18 cellular contexts compared by ENCODE assay signal in the genomic region with DNA sequence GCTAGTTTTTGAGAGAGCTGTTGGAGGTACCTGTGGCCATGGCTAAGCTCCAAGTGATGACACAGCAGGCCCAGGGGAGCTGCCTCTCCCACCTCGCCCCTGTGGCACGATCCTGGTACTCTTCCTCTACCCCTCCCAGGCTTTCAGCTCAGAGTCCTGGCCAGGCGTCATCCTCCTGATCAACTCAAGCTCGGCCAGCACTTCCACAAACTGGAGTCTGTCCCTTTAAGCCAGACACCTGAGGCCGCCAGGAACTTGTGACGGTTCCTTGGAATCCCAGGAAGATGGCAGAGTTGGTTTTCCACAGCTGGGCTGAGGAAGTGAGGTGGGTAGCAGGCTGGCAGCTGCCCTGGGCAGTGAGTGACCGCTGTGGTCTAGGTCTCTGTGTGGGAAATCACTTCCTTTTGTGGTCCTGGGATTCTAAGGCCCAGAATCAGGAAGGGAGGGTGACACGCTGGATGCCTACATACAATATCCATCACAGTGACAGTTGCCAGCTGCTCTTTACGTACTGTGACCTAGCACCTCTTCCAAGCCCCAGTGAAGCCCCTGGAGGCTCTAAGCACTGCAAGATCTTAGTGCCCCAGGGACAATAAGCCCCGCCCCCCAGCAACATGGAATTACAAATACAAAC. TPM values are rescaled to one million over a fixed set of nuclear protein-coding genes. Genes with fewer than 3 reads are reported as not detected.
DNase-seq lines count a peak whose midpoint lies in the region; FAIRE-seq and TF ChIP-seq lines count a peak whose summit lies in the region.
"Had no signal": no experiment of that assay in that cellular context is flagged by ENCODE, and none has a peak within 500 bp of the region (broad histone marks: within the 10 kb centered on the region; RNA-seq: fewer than 3 reads in every experiment).

No MANE protein-coding gene starts in this region.

- no peaks in the 10 kb centered on the region for H3K27me3 Mint-ChIP-seq in osteocyte (ENCODE audit: unreplicated experiment)

- H3K4me3 ChIP-seq in bronchial epithelial cell (ENCODE audit: low read depth, low read length) (no peak overlapping the region), tibial nerve (no peak overlapping the region)

- no peaks in the 10 kb centered on the region for H3K9me3 Mint-ChIP-seq in osteocyte (ENCODE audit: unreplicated experiment)
- H3K9me3 Mint-ChIP-seq: activated CD4-positive, alpha-beta memory T cell treated with anti-CD3 and anti-CD28 coated beads for 36 hours; brain; naive B cell; stimulated activated naive CD8-positive, alpha-beta T cell treated with anti-CD3 and anti-CD28 coated beads, Interleukin-15, amount 100 ng/mL, for 72 hours had no signal

- no peak for TF ChIP-seq EP300 in tibial nerve (IDR thresholded peaks at IDR 0.05)

- no peak for TF ChIP-seq CTCF in bronchial epithelial cell (IDR thresholded peaks at IDR 0.05; ENCODE audit: insufficient read depth, low read length, severe bottlenecking)
- no peak for TF ChIP-seq CTCF in osteocyte (IDR thresholded peaks at IDR 0.05)
- no peak for TF ChIP-seq CTCF in tibial nerve (IDR thresholded peaks at IDR 0.05)

- H3K27ac Mint-ChIP-seq in osteocyte (ENCODE audit: unreplicated experiment) = peak overlapping the region; percentile 9
- H3K27ac Mint-ChIP-seq: activated CD4-positive, alpha-beta memory T cell treated with anti-CD3 and anti-CD28 coated beads for 36 hours had no signal

- H3K4me1 ChIP-seq in tibial nerve = peaks cover 0 to 16% (median 7%) of the 10 kb centered on the region in 4 donors

- no peak for FAIRE-seq in bronchial epithelial cell (lab: Jason Lieb, UNC)
- FAIRE-seq: kidney had no signal

- DNase-seq in ELF-1 (ENCODE audit: low read depth, low spot score) = peak; percentile 47
- DNase-seq in MV-4-11 (lab: John Stamatoyannopoulos, UW) = peak; percentile 42
- peak; percentile 73 for DNase-seq in bronchial epithelial cell (ENCODE audit: low read depth)
- no peak for DNase-seq in osteocyte (ENCODE audit: extremely low spot score, unreplicated experiment)
- no peak for DNase-seq in effector CD4-positive, alpha-beta T cell
- DNase-seq in tibial nerve (ENCODE audit: low spot score in 2 of 2) = no peak
- DNase-seq in T1000 (lab: John Stamatoyannopoulos, UW) = no peak
- DNase-seq: activated CD4-positive, alpha-beta memory T cell treated with anti-CD3 and anti-CD28 coated beads for 36 hours; activated gamma-delta T cell treated with Interleukin-2 at 50 U/mL for 16 hours; COR-L47; glutamatergic neuron; kidney; naive B cell; NCI-H1930; stimulated activated naive CD8-positive, alpha-beta T cell treated with anti-CD3 and anti-CD28 coated beads, Interleukin-15, amount 100 ng/mL, for 72 hours had no signal

- no peak overlapping the region for H3K27ac ChIP-seq in tibial nerve

- no peak overlapping the region for H3K4me3 Mint-ChIP-seq in osteocyte (ENCODE audit: unreplicated experiment)
- H3K4me3 Mint-ChIP-seq: activated CD4-positive, alpha-beta memory T cell treated with anti-CD3 and anti-CD28 coated beads for 36 hours; naive B cell; stimulated activated naive CD8-positive, alpha-beta T cell treated with anti-CD3 and anti-CD28 coated beads, Interleukin-15, amount 100 ng/mL, for 72 hours had no signal

- H3K36me3 ChIP-seq in bronchial epithelial cell (ENCODE audit: control insufficient read depth, insufficient read depth, low read length) (peaks cover 7% of the 10 kb centered on the region), tibial nerve (peaks cover 0 to 20% (median 0%) of the 10 kb centered on the region in 3 donors)

- H3K9me3 ChIP-seq in tibial nerve = no peaks in the 10 kb centered on the region

- 60 to 61% methylated on average over 3 to 10 of the region's 10 CpGs for WGBS in tibial nerve, 2 donors

- H3K4me1 Mint-ChIP-seq in osteocyte (ENCODE audit: unreplicated experiment) = peaks cover 6% of the 10 kb centered on the region

- H3K27me3 ChIP-seq in bronchial epithelial cell (ENCODE audit: control insufficient read depth, insufficient read depth, low read length) = no peaks in the 10 kb centered on the region
- H3K27me3 ChIP-seq in tibial nerve = peaks cover 0 to 16% of the 10 kb centered on the region in 2 donors

- H3K36me3 Mint-ChIP-seq in osteocyte (ENCODE audit: unreplicated experiment) = peaks cover 3% of the 10 kb centered on the region
- H3K36me3 Mint-ChIP-seq: naive B cell had no signal

- no peak for TF ChIP-seq POLR2A in tibial nerve (IDR thresholded peaks at IDR 0.05)

RNA-seq across cellular contexts. Expression of a gene that starts 3.2 kb away (rescaled TPM):
- total RNA-seq in bronchial epithelial cell (3.9 and 4.4 TPM in 2 replicates), osteocyte (not detected in 2 replicates), tibial nerve (1 to 10 TPM in 1 of 4 donors, not detected in 3; 1.2 TPM)
- total RNA-seq: activated CD4-positive, alpha-beta memory T cell treated with anti-CD3 and anti-CD28 coated beads for 36 hours had no signal

RNA-seq across cellular contexts. Expression of a gene that starts 6.3 kb away (rescaled TPM):
- 8.4 and 14.0 TPM in 2 replicates for total RNA-seq in bronchial epithelial cell
- total RNA-seq in osteocyte = 207 and 216 TPM in 2 replicates
- 10 to 100 TPM; 23.9 to 68.9 (median 51.0) TPM for total RNA-seq in tibial nerve

RNA-seq across cellular contexts. Expression of a gene that starts 6.6 kb away (rescaled TPM):
- total RNA-seq in bronchial epithelial cell (39.7 and 44.5 TPM in 2 replicates), osteocyte (34.6 and 38.1 TPM in 2 replicates), tibial nerve (10 to 100 TPM; 27.0 to 40.6 (median 29.5) TPM)

RNA-seq across cellular contexts. Expression of a gene that starts 17.7 kb away (rescaled TPM):
- total RNA-seq in bronchial epithelial cell (0.26 TPM in 1 of 2 replicates, not detected in the other), osteocyte (0.54 and 1.1 TPM in 2 replicates), tibial nerve (under 1 TPM in 1 of 4 donors, not detected in 3; 0.87 TPM)
- total RNA-seq: activated CD4-positive, alpha-beta memory T cell treated with anti-CD3 and anti-CD28 coated beads for 36 hours; sciatic nerve; T-helper 1 cell treated with Interleukin-12 subunit alpha and Interleukin-12 subunit beta and Interleukin-4 antibody, amounts not matched to agents 30 ng/mL and 1 ng/mL, for 36 hours had no signal

RNA-seq across cellular contexts. Expression of a gene that starts 40.4 kb away (rescaled TPM):
- total RNA-seq in bronchial epithelial cell (not detected in 2 replicates), osteocyte (0.71 and 0.94 TPM in 2 replicates), tibial nerve (not detected)
- total RNA-seq: activated CD4-positive, alpha-beta memory T cell treated with anti-CD3 and anti-CD28 coated beads for 36 hours; sciatic nerve; T-helper 1 cell treated with Interleukin-12 subunit alpha and Interleukin-12 subunit beta and Interleukin-4 antibody, amounts not matched to agents 30 ng/mL and 1 ng/mL, for 36 hours had no signal

Comparison
In these comparisons a context has a peak if more than half of its experiments do, and no peak if none do; other contexts are left out.
1. DNase-seq: peak in ELF-1 (single experiment), MV-4-11 (single experiment) and bronchial epithelial cell (single experiment); none in osteocyte (single experiment), effector CD4-positive, alpha-beta T cell (single experiment), tibial nerve (0 of 2) and T1000 (single experiment).